17 cellular contexts compared by ENCODE assay signal in genomic region chr15:71807125-71807629, GRCh38. TPM values are rescaled to one million over a fixed set of nuclear protein-coding genes. Genes with fewer than 3 reads are reported as not detected.
DNase-seq lines count a peak whose midpoint lies in the region; ATAC-seq and TF ChIP-seq lines count a peak whose summit lies in the region.
"Had no signal": no experiment of that assay in that cellular context is flagged by ENCODE, and none has a peak within 500 bp of the region (broad histone marks: within the 10 kb centered on the region; RNA-seq: fewer than 3 reads in every experiment).

No MANE protein-coding gene starts in this region.

- H3K27ac Mint-ChIP-seq in type B pancreatic cell (peak overlapping the region; percentile 61), T-helper 17 cell (no peak overlapping the region)
- H3K27ac Mint-ChIP-seq: activated naive CD4-positive, alpha-beta T cell treated with anti-CD3 and anti-CD28 coated beads for 36 hours had no signal

- H3K4me1 ChIP-seq in adipocyte (ENCODE audit: control insufficient read depth, insufficient read depth, low read length): peaks cover 12% of the 10 kb centered on the region

- no peaks in the 10 kb centered on the region for H3K36me3 ChIP-seq in adipocyte (ENCODE audit: control insufficient read depth, insufficient read depth, low read length, severe bottlenecking)
- H3K36me3 ChIP-seq: gastroesophageal sphincter had no signal

- no peaks in the 10 kb centered on the region for H3K36me3 Mint-ChIP-seq in type B pancreatic cell
- peaks cover 4% of the 10 kb centered on the region for H3K36me3 Mint-ChIP-seq in T-helper 17 cell (ENCODE audit: low read depth)

- ATAC-seq in T-helper 17 cell: no peak
- ATAC-seq: gastroesophageal sphincter, left lobe of liver had no signal

- H3K9me3 Mint-ChIP-seq in type B pancreatic cell: no peaks in the 10 kb centered on the region
- H3K9me3 Mint-ChIP-seq: activated naive CD4-positive, alpha-beta T cell treated with anti-CD3 and anti-CD28 coated beads for 36 hours had no signal

- H3K9ac ChIP-seq in adipocyte (ENCODE audit: low read length): no peak overlapping the region

- H3K27me3 Mint-ChIP-seq in type B pancreatic cell: no peaks in the 10 kb centered on the region
- peaks cover 45% of the 10 kb centered on the region for H3K27me3 Mint-ChIP-seq in T-helper 17 cell

- peak overlapping the region; percentile 14 for H3K4me3 Mint-ChIP-seq in type B pancreatic cell
- H3K4me3 Mint-ChIP-seq in T-helper 17 cell: no peak overlapping the region
- H3K4me3 Mint-ChIP-seq: activated naive CD4-positive, alpha-beta T cell treated with anti-CD3 and anti-CD28 coated beads for 36 hours had no signal

- no peak overlapping the region for H3K4me3 ChIP-seq in adipocyte (ENCODE audit: low read length)
- H3K4me3 ChIP-seq: gastroesophageal sphincter, skin epidermis had no signal

- H3K9me3 ChIP-seq in adipocyte (ENCODE audit: control insufficient read depth, low read length) (no peaks in the 10 kb centered on the region), T-helper 17 cell (ENCODE audit: control insufficient read depth, low read length, poor library complexity, severe bottlenecking) (no peaks in the 10 kb centered on the region)
- H3K9me3 ChIP-seq: gastroesophageal sphincter had no signal

- no peak for TF ChIP-seq CTCF in type B pancreatic cell (conservative IDR thresholded peaks at IDR 0.05)

- DNase-seq in DMS 273 (lab: John Stamatoyannopoulos, UW; ENCODE audit: unreplicated experiment): peak; percentile 63
- DNase-seq in DMS 273 treated with DMSO at 0.1 percent for 48 hours (lab: John Stamatoyannopoulos, UW): no peak
- DNase-seq in adipocyte (ENCODE audit: low read depth): peak; percentile 11
- DNase-seq in kidney glomerular epithelial cell (lab: John Stamatoyannopoulos, UW): peak; percentile 32
- DNase-seq in type B pancreatic cell (ENCODE audit: extremely low spot score, unreplicated experiment): no peak
- no peak for DNase-seq in mucosa of gallbladder (ENCODE audit: low spot score)
- DNase-seq in NCI-H128 (lab: John Stamatoyannopoulos, UW; ENCODE audit: unreplicated experiment): no peak
- DNase-seq in T-helper 17 cell: no peak
- DNase-seq: activated naive CD4-positive, alpha-beta T cell treated with anti-CD3 and anti-CD28 coated beads for 36 hours; COR-L47; HCEC 1CT had no signal

- H3K27me3 ChIP-seq in adipocyte (replicated peaks; ENCODE audit: control insufficient read depth, insufficient read depth, low read length): peaks cover 10% of the 10 kb centered on the region

- peaks cover 34% of the 10 kb centered on the region for H3K4me1 Mint-ChIP-seq in type B pancreatic cell (ENCODE audit: unreplicated experiment)
- H3K4me1 Mint-ChIP-seq in T-helper 17 cell: peaks cover 2% of the 10 kb centered on the region

RNA-seq across cellular contexts. Expression of gene NR2E3, which starts 3.2 kb away (rescaled TPM):
- 0.38 and 0.94 TPM in 2 replicates for total RNA-seq in type B pancreatic cell (ENCODE audit: low replicate concordance)
- 3.0 TPM for total RNA-seq in mucosa of gallbladder
- not detected for total RNA-seq in T-helper 17 cell
- total RNA-seq: activated CD8-positive, alpha-beta memory T cell treated with anti-CD3 and anti-CD28 coated beads for 36 hours; activated naive CD4-positive, alpha-beta T cell treated with anti-CD3 and anti-CD28 coated beads for 36 hours; cardiac septum; gastroesophageal sphincter; SK-MEL-5 had no signal

Comparison
In these comparisons a context has a peak if more than half of its experiments do, and no peak if none do; other contexts are left out.
1. DNase-seq: peak in DMS 273 (single experiment), adipocyte (single experiment) and kidney glomerular epithelial cell (single experiment); none in DMS 273 treated with DMSO at 0.1 percent for 48 hours (single experiment), type B pancreatic cell (single experiment), mucosa of gallbladder (single experiment), NCI-H128 (single experiment) and T-helper 17 cell (0 of 3).